ENCODE assay signal across 1 cellular context in the genomic region with DNA sequence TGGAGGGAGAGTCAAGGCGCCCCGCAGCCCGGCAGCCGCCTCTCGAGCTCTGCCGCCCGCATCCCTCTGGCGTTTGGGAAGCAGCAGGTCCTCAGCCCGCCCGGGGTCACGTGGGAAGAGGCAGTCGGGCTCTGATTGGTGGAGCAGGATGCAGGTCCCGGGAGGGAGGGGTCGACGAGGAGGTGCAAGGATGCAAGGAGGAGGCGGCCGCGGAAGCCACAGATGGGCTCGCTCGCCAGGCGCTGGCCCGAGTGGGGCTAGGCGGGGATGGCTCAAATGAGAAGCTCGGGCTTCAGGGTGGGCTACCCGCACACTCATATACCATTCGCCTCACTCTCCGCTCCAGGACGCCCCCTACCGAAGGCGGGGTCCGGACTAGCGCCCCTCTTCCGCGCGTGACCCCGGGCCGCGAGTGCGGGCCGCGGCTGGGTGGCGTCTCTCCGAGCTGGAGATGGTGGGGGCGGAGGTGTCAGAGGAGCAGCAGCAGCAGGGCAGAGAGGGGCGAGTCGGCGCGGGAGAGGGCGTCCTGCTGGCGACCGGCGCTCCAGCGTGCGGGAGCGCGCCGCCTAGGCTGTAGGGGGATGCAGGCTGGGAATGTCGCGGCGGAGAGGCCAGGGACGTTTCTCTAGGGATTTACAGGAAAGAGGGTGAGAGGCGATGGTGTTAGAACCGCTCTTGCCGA.
TF ChIP-seq lines count a peak whose summit lies in the region.

A gene with protein sequence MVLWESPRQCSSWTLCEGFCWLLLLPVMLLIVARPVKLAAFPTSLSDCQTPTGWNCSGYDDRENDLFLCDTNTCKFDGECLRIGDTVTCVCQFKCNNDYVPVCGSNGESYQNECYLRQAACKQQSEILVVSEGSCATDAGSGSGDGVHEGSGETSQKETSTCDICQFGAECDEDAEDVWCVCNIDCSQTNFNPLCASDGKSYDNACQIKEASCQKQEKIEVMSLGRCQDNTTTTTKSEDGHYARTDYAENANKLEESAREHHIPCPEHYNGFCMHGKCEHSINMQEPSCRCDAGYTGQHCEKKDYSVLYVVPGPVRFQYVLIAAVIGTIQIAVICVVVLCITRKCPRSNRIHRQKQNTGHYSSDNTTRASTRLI (minus strand): TSS at position 68 of the 682 bp plus-strand sequence. CDS start 409 bp downstream, outside the sequence.

TF ChIP-seq in K562, 482 proteins besides CTCF, POLR2A, EP300 and RAD21 (continued from another document):
- no peak for TF ChIP-seq DPF2 (IDR thresholded peaks at IDR 0.05)
- TF ChIP-seq, protein P1, sequence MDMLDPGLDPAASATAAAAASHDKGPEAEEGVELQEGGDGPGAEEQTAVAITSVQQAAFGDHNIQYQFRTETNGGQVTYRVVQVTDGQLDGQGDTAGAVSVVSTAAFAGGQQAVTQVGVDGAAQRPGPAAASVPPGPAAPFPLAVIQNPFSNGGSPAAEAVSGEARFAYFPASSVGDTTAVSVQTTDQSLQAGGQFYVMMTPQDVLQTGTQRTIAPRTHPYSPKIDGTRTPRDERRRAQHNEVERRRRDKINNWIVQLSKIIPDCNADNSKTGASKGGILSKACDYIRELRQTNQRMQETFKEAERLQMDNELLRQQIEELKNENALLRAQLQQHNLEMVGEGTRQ (CRISPR knock-in tag; IDR thresholded peaks at IDR 0.05) = peak; percentile 80
